In genomic region chr2:10742666-10743065, GRCh38 we compare ENCODE assay signal across 30 cellular contexts. TPM values are rescaled to one million over a fixed set of nuclear protein-coding genes. Genes with fewer than 3 reads are reported as not detected.
"Had no signal": no experiment of that assay in that cellular context is flagged by ENCODE, and none has a peak within 500 bp of the region (broad histone marks: within the 10 kb centered on the region; RNA-seq: fewer than 3 reads in every experiment).

No MANE protein-coding gene starts in this region.

- H3K9me3 Mint-ChIP-seq: natural killer cell; stimulated activated effector memory CD8-positive, alpha-beta T cell treated with anti-CD3 and anti-CD28 coated beads, Interleukin-12 subunit alpha, Interleukin-12 subunit beta, amount 100 ng/mL, for 72 hours; stimulated activated naive CD8-positive, alpha-beta T cell treated with anti-CD3 and anti-CD28 coated beads, Interleukin-15, Interleukin-2, amounts not matched to agents 100 ng/mL and 50 ng/mL, for 24 hours had no signal

- H3K27ac ChIP-seq: dorsolateral prefrontal cortex, epithelial cell of prostate, esophagus muscularis mucosa, heart right ventricle, left lung, neutrophil, pancreas, thoracic aorta, tibial nerve, upper lobe of right lung, uterus had no signal

- H3K9me3 ChIP-seq: esophagus muscularis mucosa, heart right ventricle, left lung, neutrophil, pancreas, thoracic aorta, tibial nerve, upper lobe of right lung, uterus had no signal

- FAIRE-seq: islet of Langerhans, pancreas had no signal

- H3K4me2 ChIP-seq: smooth muscle cell had no signal

- H3K4me1 ChIP-seq: esophagus muscularis mucosa, heart right ventricle, left lung, pancreas, tibial nerve, upper lobe of right lung, uterus had no signal

- H3K4me3 Mint-ChIP-seq: natural killer cell; stimulated activated effector memory CD8-positive, alpha-beta T cell treated with anti-CD3 and anti-CD28 coated beads, Interleukin-12 subunit alpha, Interleukin-12 subunit beta, amount 100 ng/mL, for 72 hours; stimulated activated naive CD8-positive, alpha-beta T cell treated with anti-CD3 and anti-CD28 coated beads, Interleukin-15, Interleukin-2, amounts not matched to agents 100 ng/mL and 50 ng/mL, for 24 hours had no signal

- H3K27me3 ChIP-seq: dorsolateral prefrontal cortex, esophagus muscularis mucosa, heart right ventricle, left lung, neutrophil, pancreas, tibial nerve, upper lobe of right lung, uterus had no signal

- H3K36me3 Mint-ChIP-seq: natural killer cell; stimulated activated effector memory CD8-positive, alpha-beta T cell treated with anti-CD3 and anti-CD28 coated beads, Interleukin-12 subunit alpha, Interleukin-12 subunit beta, amount 100 ng/mL, for 72 hours had no signal

- ATAC-seq: heart right ventricle; left cardiac atrium; left lung; natural killer cell; pancreas; sciatic nerve; stimulated activated effector memory CD8-positive, alpha-beta T cell treated with anti-CD3 and anti-CD28 coated beads, Interleukin-12 subunit alpha, Interleukin-12 subunit beta, amount 100 ng/mL, for 72 hours; upper lobe of right lung had no signal

- DNase-seq: cerebellar nuclear complex; cortex of kidney; dorsolateral prefrontal cortex; effector CD4-positive, alpha-beta T cell; foreskin melanocyte; glutamatergic neuron; heart right ventricle; hippocampal formation; left cardiac atrium; left lung; natural killer cell; stimulated activated CD4-positive, alpha-beta T cell treated with anti-CD3 and anti-CD28 coated beads, Interleukin-2, amount 100 ng/mL, for 24 hours; stimulated activated CD4-positive, alpha-beta T cell treated with anti-CD3 and anti-CD28 coated beads, Interleukin-4, amount 100 ng/mL, for 24 hours; upper lobe of right lung; uterus had no signal

- H3K36me3 ChIP-seq: esophagus muscularis mucosa, heart right ventricle, left lung, neutrophil, pancreas, thoracic aorta, tibial nerve, upper lobe of right lung, uterus had no signal

- H3K4me1 Mint-ChIP-seq: natural killer cell had no signal

- H3K4me3 ChIP-seq: dorsolateral prefrontal cortex, esophagus muscularis mucosa, heart right ventricle, left lung, pancreas, smooth muscle cell, thoracic aorta, tibial nerve, upper lobe of right lung, uterus had no signal

- H3K27ac Mint-ChIP-seq: natural killer cell; progenitor cell of endocrine pancreas; stimulated activated effector memory CD8-positive, alpha-beta T cell treated with anti-CD3 and anti-CD28 coated beads, Interleukin-12 subunit alpha, Interleukin-12 subunit beta, amount 100 ng/mL, for 72 hours; stimulated activated naive CD8-positive, alpha-beta T cell treated with anti-CD3 and anti-CD28 coated beads, Interleukin-15, Interleukin-2, amounts not matched to agents 100 ng/mL and 50 ng/mL, for 24 hours had no signal

RNA-seq across cellular contexts. Expression of gene ATP6V1C2, which starts 21.2 kb away (rescaled TPM):
- total RNA-seq: myocyte, upper lobe of right lung had no signal
- polyA plus RNA-seq: fibroblast of lung, neural cell had no signal
